12 cellular contexts compared by ENCODE assay signal in the genomic region with DNA sequence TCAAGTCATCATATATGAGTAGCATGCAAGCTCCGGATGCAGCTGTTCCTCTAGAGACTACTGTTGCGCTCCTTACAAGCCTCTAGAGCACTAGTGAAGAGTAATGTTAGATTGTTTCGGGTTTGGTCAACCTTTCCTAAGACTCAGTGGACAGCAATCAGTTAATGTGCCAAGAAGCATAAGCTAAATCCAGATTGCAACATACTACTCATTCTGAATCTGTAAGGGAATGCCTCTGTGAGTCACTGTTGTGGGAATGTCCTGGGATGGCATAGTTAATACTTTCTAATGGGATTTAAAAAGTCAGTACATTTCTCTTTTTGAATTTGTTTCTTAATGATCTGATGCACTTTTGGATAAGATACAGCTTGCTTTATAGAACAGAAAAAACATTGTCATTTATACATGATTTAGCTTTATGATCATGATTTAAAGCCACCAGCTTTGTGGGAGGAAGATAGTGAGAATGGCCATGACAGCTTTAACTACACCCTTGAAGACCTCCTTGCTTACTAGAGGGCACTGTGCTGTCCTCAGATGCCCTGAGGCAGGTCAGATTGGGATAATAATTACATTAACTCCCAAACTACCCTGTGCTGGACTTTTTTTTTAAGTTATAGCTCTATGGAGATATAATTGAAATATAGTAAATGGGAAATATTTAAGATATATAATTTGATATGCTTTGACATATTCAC.
A peak's percentile ranks its signal among the peaks of the same experiment; 100 is the strongest.
DNase-seq lines count a peak whose midpoint lies in the region; ATAC-seq and TF ChIP-seq lines count a peak whose summit lies in the region.
"Had no signal": no experiment of that assay in that cellular context is flagged by ENCODE, and none has a peak within 500 bp of the region (broad histone marks: within the 10 kb centered on the region; RNA-seq: fewer than 3 reads in every experiment).

No MANE protein-coding gene starts in this region.

- no peak overlapping the region for H3K9ac ChIP-seq in fibroblast of lung (ENCODE audit: insufficient read depth, low read length)

- no peak overlapping the region for H3K4me2 ChIP-seq in fibroblast of lung (ENCODE audit: extremely low read depth, insufficient read depth, low read length)

- H3K36me3 ChIP-seq in SJSA1 (peaks cover 36% of the 10 kb centered on the region), fibroblast of lung (ENCODE audit: control insufficient read depth, insufficient read depth, low read length) (no peaks in the 10 kb centered on the region)
- H3K36me3 ChIP-seq: cardiac muscle cell, heart left ventricle had no signal

- no peak for ATAC-seq in HG02870 (IDR thresholded peaks at IDR 0.05; ENCODE audit: unreplicated experiment)
- no peak for ATAC-seq in GM21515 (IDR thresholded peaks at IDR 0.05; ENCODE audit: unreplicated experiment)

- H2AFZ ChIP-seq in fibroblast of lung (ENCODE audit: low read length), result no peak overlapping the region

- no peak for TF ChIP-seq CTCF in fibroblast of lung (conservative IDR thresholded peaks at IDR 0.05 in 1 of 2, IDR thresholded peaks at IDR 0.05 in 1 of 2; ENCODE audit: low read depth in 1 of 2, low read length in 2 of 2)

- H3K4me3 ChIP-seq in SJSA1 (peak overlapping the region; percentile 5; the same call in 1 of the 2 replicates), fibroblast of lung (replicated peaks in 1 of 4; ENCODE audit: control extremely low read depth in 1 of 4, insufficient read depth in 1 of 4, low read depth in 3 of 4, low read length in 4 of 4) (no peak overlapping the region)
- H3K4me3 ChIP-seq: cardiac muscle cell, heart left ventricle had no signal

- H3K27me3 ChIP-seq in SJSA1 (replicated peaks), result no peaks in the 10 kb centered on the region
- H3K27me3 ChIP-seq in fibroblast of lung (ENCODE audit: control insufficient read depth, insufficient read depth, low read length), result no peaks in the 10 kb centered on the region
- H3K27me3 ChIP-seq: cardiac muscle cell, heart left ventricle had no signal

- H3K9me3 ChIP-seq in SJSA1 (replicated peaks) (no peaks in the 10 kb centered on the region), fibroblast of lung (ENCODE audit: control insufficient read depth, insufficient read depth, low read depth, low read length) (no peaks in the 10 kb centered on the region)

- H3K27ac ChIP-seq in SJSA1, result peak overlapping the region; percentile 85
- H3K27ac ChIP-seq in fibroblast of lung (ENCODE audit: insufficient read depth, low read length), result no peak overlapping the region
- H3K27ac ChIP-seq: cardiac muscle cell, heart left ventricle had no signal

- no peaks in the 10 kb centered on the region for H3K79me2 ChIP-seq in fibroblast of lung (ENCODE audit: control insufficient read depth, insufficient read depth, low read length)

- DNase-seq in H4 (ENCODE audit: low spot score) (peak; percentile 99), SJSA1 (ENCODE audit: low read depth in 1 of 2, low spot score in 2 of 2) (peak; percentile 59 to 83), fibroblast of lung (ENCODE audit: low read depth in 2 of 2) (peak; percentile 98 to 99), renal cortical epithelial cell (ENCODE audit: low read depth) (peak; percentile 97), HUDEP-2 (lab: John Stamatoyannopoulos, UW; ENCODE audit: unreplicated experiment in 76 of 76) (no peak)
- DNase-seq: activated CD8-positive, alpha-beta memory T cell treated with anti-CD3 and anti-CD28 coated beads, Interleukin-2, amount 50 U/mL, for 48 hours; heart left ventricle; midbrain; NCI-H69 had no signal

- H3K4me1 ChIP-seq in SJSA1 (replicated peaks), result peaks cover 23% of the 10 kb centered on the region
- no peaks in the 10 kb centered on the region for H3K4me1 ChIP-seq in fibroblast of lung (ENCODE audit: control insufficient read depth, extremely low read depth, insufficient read depth, low read length)

- no peaks in the 10 kb centered on the region for H4K20me1 ChIP-seq in fibroblast of lung (ENCODE audit: control insufficient read depth, extremely low read depth, insufficient read depth, low read length)

Comparison
In these comparisons a context has a peak if more than half of its experiments do, and no peak if none do; other contexts are left out.
1. DNase-seq: peak in H4 (single experiment), SJSA1 (2 of 2), fibroblast of lung (2 of 2) and renal cortical epithelial cell (single experiment); none in HUDEP-2 (0 of 76).